Comparison of ENCODE assay signal across 8 cellular contexts in the genomic region with DNA sequence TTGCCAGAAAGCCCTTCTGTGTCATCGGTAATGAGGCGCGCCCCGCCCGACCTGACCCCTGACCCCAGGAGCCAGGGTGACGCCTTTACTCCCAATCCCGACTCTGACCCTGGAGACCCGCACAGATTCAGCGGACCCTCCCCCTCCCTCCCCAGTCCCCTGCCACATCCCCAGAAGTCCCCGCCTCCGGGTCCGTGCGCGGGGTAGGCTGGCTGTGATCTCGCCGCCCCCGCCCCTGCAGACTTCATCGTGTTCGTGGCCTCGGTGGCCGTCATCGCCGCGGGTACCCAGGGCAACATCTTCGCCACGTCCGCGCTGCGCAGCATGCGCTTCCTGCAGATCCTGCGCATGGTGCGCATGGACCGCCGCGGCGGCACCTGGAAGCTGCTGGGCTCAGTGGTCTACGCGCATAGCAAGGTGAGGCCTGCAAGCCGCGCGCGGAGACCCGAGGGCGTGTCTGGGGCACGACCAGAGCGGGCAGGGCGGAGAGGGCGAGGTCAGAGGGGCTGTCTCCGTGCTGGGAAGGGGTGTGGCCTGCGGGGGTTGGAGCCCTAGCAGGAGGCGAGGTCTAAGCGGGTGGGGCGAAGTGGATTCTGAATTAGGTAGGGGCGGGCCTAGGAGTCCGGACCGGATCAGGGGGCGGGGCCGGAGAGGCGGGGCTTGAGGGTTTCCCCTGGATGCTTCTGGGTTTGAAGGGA. TPM values are rescaled to one million over a fixed set of nuclear protein-coding genes. Genes with fewer than 3 reads are reported as not detected.
DNase-seq lines count a peak whose midpoint lies in the region; ATAC-seq, FAIRE-seq and TF ChIP-seq lines count a peak whose summit lies in the region.

No MANE protein-coding gene starts in this region.

- ATAC-seq in HG02759 (IDR thresholded peaks at IDR 0.05; ENCODE audit: unreplicated experiment) (peak; percentile 93), T-helper 17 cell (peak; percentile 98), left colon (peak; percentile 97)

- CTCF ChIA-PET in GM10248 (lab: Yijun Ruan, JAX), result interaction anchor here (0.7 kb wide), 1 partner anchor 44 kb away, joined by 3 read pairs; no protein-coding TSS in a partner anchor

- POLR2A ChIA-PET in GM10248 (lab: Yijun Ruan, JAX), result no interaction called here

- peak overlapping the region; percentile 29 for H3K4me3 ChIP-seq in astrocyte of the cerebellum (ENCODE audit: low read depth, low read length)

- H3K27me3 Mint-ChIP-seq in T-helper 17 cell, result no peaks in the 10 kb centered on the region

- intact Hi-C loops in left colon (cut with DNase I, micrococcal nuclease), result no loop called here

- H3K27ac Mint-ChIP-seq in T-helper 17 cell, result no peak overlapping the region

- H3K4me3 Mint-ChIP-seq in T-helper 17 cell, result peak overlapping the region; percentile 85

- in situ Hi-C loops in astrocyte of the cerebellum (cut with HindIII; ENCODE audit: low sequenced_read_pairs), result no loop called here

- no peak for FAIRE-seq in HTR-8/SVneo (lab: Jason Lieb, UNC)

- TF ChIP-seq CTCF in GM10248 (IDR thresholded peaks at IDR 0.05; ENCODE audit: control extremely low read depth, extremely low read depth, low read depth, missing control alignments) (no peak), astrocyte of the cerebellum (IDR thresholded peaks at IDR 0.05; ENCODE audit: low read depth, low read length, missing control alignments) (no peak)

- peaks cover 7% of the 10 kb centered on the region for H3K4me1 Mint-ChIP-seq in T-helper 17 cell

- H3K9me3 ChIP-seq in T-helper 17 cell (ENCODE audit: control insufficient read depth, low read length, poor library complexity, severe bottlenecking), result no peaks in the 10 kb centered on the region

- no peaks in the 10 kb centered on the region for H3K36me3 Mint-ChIP-seq in T-helper 17 cell (ENCODE audit: low read depth)

- DNase-seq in GM10248 (ENCODE audit: extremely low spot score), result peak; percentile 90
- peak; percentile 78 to 86 (median 84) for DNase-seq in T-helper 17 cell
- DNase-seq in astrocyte of the cerebellum (ENCODE audit: low read depth), result no peak
- DNase-seq in left colon, result peak; percentile 83 to 84
- DNase-seq in stimulated activated CD4-positive, alpha-beta T cell treated with anti-CD3 and anti-CD28 coated beads, TNF-alpha, amount 100 ng/mL, for 4 hours (ENCODE audit: low read depth in 3 of 3), result peak; percentile 73 to 78 (median 75)
- DNase-seq in NCI-H510A treated with DMSO at 0.1 percent for 48 hours (lab: John Stamatoyannopoulos, UW), result no peak
- no peak for DNase-seq in HTR-8/SVneo (ENCODE audit: insufficient read length, low spot score)

RNA-seq across cellular contexts. Expression of gene KCNQ4, which starts 34.8 kb away (rescaled TPM):
- total RNA-seq in T-helper 17 cell (under 1 TPM; 0.17 to 0.86 TPM), left colon (1 to 10 TPM; 2.1 to 2.4 TPM)

RNA-seq across cellular contexts. Expression of gene CITED4, which starts 43.8 kb away (rescaled TPM):
- total RNA-seq in T-helper 17 cell (10 to 100 TPM; 17.2 to 23.6 TPM), left colon (1 to 10 TPM; 4.1 to 5.8 TPM)

Comparison
In these comparisons a context has a peak if more than half of its experiments do, and no peak if none do; other contexts are left out.
1. DNase-seq: peak in GM10248 (single experiment), T-helper 17 cell (3 of 3), left colon (2 of 2) and stimulated activated CD4-positive, alpha-beta T cell treated with anti-CD3 and anti-CD28 coated beads, TNF-alpha, amount 100 ng/mL, for 4 hours (3 of 3); none in astrocyte of the cerebellum (single experiment), NCI-H510A treated with DMSO at 0.1 percent for 48 hours (single experiment) and HTR-8/SVneo (single experiment).
2. Peak in every context shown above with its lines, with median percentiles within 50 percentile points of each other: ATAC-seq.